ENCODE assay signal across 19 cellular contexts in the genomic region with DNA sequence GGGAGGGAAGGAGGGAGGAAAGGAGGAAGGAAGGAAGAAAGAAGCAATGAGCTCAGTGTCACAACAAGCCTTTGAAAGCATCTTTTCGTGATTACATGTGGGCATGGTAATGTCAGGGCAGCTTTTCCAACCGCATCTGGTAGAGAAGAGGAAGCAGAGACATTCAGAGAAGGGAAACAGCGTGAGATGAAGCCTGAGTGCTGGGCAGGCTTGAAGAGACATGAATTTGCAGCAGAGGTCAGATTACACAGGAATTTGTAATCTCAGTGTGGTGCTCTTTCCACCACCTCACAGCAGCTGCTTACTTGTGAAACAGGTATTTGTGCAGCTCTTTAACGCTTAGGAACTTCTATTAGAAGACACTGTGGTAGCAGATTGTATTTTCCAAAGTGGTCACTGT.
DNase-seq lines count a peak whose midpoint lies in the region; ATAC-seq and TF ChIP-seq lines count a peak whose summit lies in the region.
"Had no signal": no experiment of that assay in that cellular context is flagged by ENCODE, and none has a peak within 500 bp of the region (broad histone marks: within the 10 kb centered on the region; RNA-seq: fewer than 3 reads in every experiment).

No MANE protein-coding gene starts in this region.

- intact Hi-C loops in PC-3 (cut with micrococcal nuclease) = no loop called here
- intact Hi-C loops in esophagus squamous epithelium (cut with DNase I) = no loop called here

- TF ChIP-seq POLR2A in esophagus squamous epithelium (IDR thresholded peaks at IDR 0.05) (no peak), upper lobe of left lung (IDR thresholded peaks at IDR 0.05) (no peak)

- TF ChIP-seq CTCF in PC-3 (conservative IDR thresholded peaks at IDR 0.05; ENCODE audit: low read depth, low read length) = no peak
- no peak for TF ChIP-seq CTCF in neural cell (IDR thresholded peaks at IDR 0.05; ENCODE audit: poor library complexity, severe bottlenecking)
- no peak for TF ChIP-seq CTCF in esophagus squamous epithelium (IDR thresholded peaks at IDR 0.05)
- no peak for TF ChIP-seq CTCF in upper lobe of left lung (IDR thresholded peaks at IDR 0.05)

- 42 to 50% methylated on average over 4 of the region's 4 CpGs for WGBS in esophagus squamous epithelium, 2 donors
- WGBS in upper lobe of left lung, 2 donors = 33 to 43% methylated on average over 4 of the region's 4 CpGs

- no peaks in the 10 kb centered on the region for H3K36me3 ChIP-seq in PC-3 (ENCODE audit: low read depth, low read length)
- no peaks in the 10 kb centered on the region for H3K36me3 ChIP-seq in neural cell (ENCODE audit: insufficient read depth, low read length)
- no peaks in the 10 kb centered on the region for H3K36me3 ChIP-seq in esophagus squamous epithelium
- H3K36me3 ChIP-seq in upper lobe of left lung = no peaks in the 10 kb centered on the region
- H3K36me3 ChIP-seq: right atrium auricular region, vagina, WERI-Rb-1 had no signal

- no peak overlapping the region for H3K27ac ChIP-seq in PC-3 (ENCODE audit: low read length)
- peak overlapping the region; percentile 78 for H3K27ac ChIP-seq in neural cell (ENCODE audit: low read length)
- no peak overlapping the region for H3K27ac ChIP-seq in esophagus squamous epithelium
- H3K27ac ChIP-seq in upper lobe of left lung = no peak overlapping the region
- H3K27ac ChIP-seq: A549, right atrium auricular region, vagina, WERI-Rb-1 had no signal

- CTCF ChIA-PET in PC-3 (lab: Charles Lee) = no interaction called here

- POLR2A ChIA-PET in PC-3 (lab: Charles Lee; ENCODE audit: unreplicated experiment) = interaction anchor here (0.6 kb wide), 1 partner anchor 998 kb away, joined by 13 read pairs; no protein-coding TSS in a partner anchor

- peak; percentile 56 for ATAC-seq in HG03378 (IDR thresholded peaks at IDR 0.05; ENCODE audit: unreplicated experiment)
- peak; percentile 22; the same call in 1 of the 2 replicates for ATAC-seq in PC-3
- ATAC-seq in upper lobe of left lung (ENCODE audit: low FRiP score in 2 of 2) = no peak
- no peak for ATAC-seq in HG03432 (IDR thresholded peaks at IDR 0.05; ENCODE audit: unreplicated experiment)
- ATAC-seq: A549, Panc1 had no signal

- H2AFZ ChIP-seq in PC-3 (ENCODE audit: low read length) (no peak overlapping the region), neural cell (ENCODE audit: low read depth, low read length) (no peak overlapping the region)

- H3F3A ChIP-seq in PC-3 (ENCODE audit: low read length, unreplicated experiment) (no peaks in the 10 kb centered on the region), neural cell (ENCODE audit: insufficient read depth, low read length, poor library complexity, severe bottlenecking) (no peaks in the 10 kb centered on the region)

- H3K9me3 ChIP-seq in PC-3 (ENCODE audit: low read length) (no peaks in the 10 kb centered on the region), neural cell (ENCODE audit: low read length) (no peaks in the 10 kb centered on the region), esophagus squamous epithelium (no peaks in the 10 kb centered on the region), upper lobe of left lung (peaks cover 0 to under 1% (median 0%) of the 10 kb centered on the region in 4 donors)
- H3K9me3 ChIP-seq: A549, right atrium auricular region, vagina had no signal

- H3K9ac ChIP-seq in PC-3 (ENCODE audit: low read length) = no peak overlapping the region
- no peak overlapping the region for H3K9ac ChIP-seq in neural cell (ENCODE audit: low read length)

- TF ChIP-seq EP300 in neural cell (conservative IDR thresholded peaks at IDR 0.05; ENCODE audit: poor library complexity, severe bottlenecking) (no peak), upper lobe of left lung (IDR thresholded peaks at IDR 0.05) (no peak)

- H3K4me2 ChIP-seq in PC-3 (ENCODE audit: low read length) (no peak overlapping the region), neural cell (ENCODE audit: low read length) (no peak overlapping the region)
- H3K4me2 ChIP-seq: A549 had no signal

- DNase-seq in NCI-H187 treated with DMSO at 0.1 percent for 48 hours (lab: John Stamatoyannopoulos, UW) (peak; percentile 33), NCI-H187 (lab: John Stamatoyannopoulos, UW) (no peak), PC-3 (no peak), esophagus squamous epithelium (lab: John Stamatoyannopoulos, UW) (no peak), upper lobe of left lung (no peak)
- DNase-seq: activated naive CD4-positive, alpha-beta T cell treated with anti-CD3 and anti-CD28 coated beads for 36 hours; H7; stimulated activated CD4-positive, alpha-beta T cell treated with anti-CD3 and anti-CD28 coated beads, Interleukin-2, amount 100 ng/mL, for 24 hours; stimulated activated CD8-positive, alpha-beta memory T cell treated with anti-CD3 and anti-CD28 coated beads, Interleukin-4, amount 100 ng/mL, for 48 hours; SW 1271; WERI-Rb-1 had no signal

- peaks cover 8% of the 10 kb centered on the region; the same call in 1 of the 2 replicates for H3K27me3 ChIP-seq in PC-3 (ENCODE audit: low read length)
- no peaks in the 10 kb centered on the region for H3K27me3 ChIP-seq in neural cell (ENCODE audit: insufficient read depth, low read depth, low read length)
- no peaks in the 10 kb centered on the region for H3K27me3 ChIP-seq in esophagus squamous epithelium
- no peaks in the 10 kb centered on the region for H3K27me3 ChIP-seq in upper lobe of left lung
- H3K27me3 ChIP-seq: right atrium auricular region, vagina had no signal

- no TSS peak for BruUV-seq in PC-3 (replicated peaks; lab: Mats Ljungman, UMichigan)

- H3K4me3 ChIP-seq in PC-3 (ENCODE audit: low read length) = no peak overlapping the region
- no peak overlapping the region for H3K4me3 ChIP-seq in neural cell (ENCODE audit: low read length)
- no peak overlapping the region for H3K4me3 ChIP-seq in esophagus squamous epithelium
- no peak overlapping the region for H3K4me3 ChIP-seq in upper lobe of left lung
- H3K4me3 ChIP-seq: A549, lung, right atrium auricular region, vagina had no signal

- H4K20me1 ChIP-seq in PC-3 (ENCODE audit: low read length) (no peaks in the 10 kb centered on the region), neural cell (ENCODE audit: insufficient read depth) (no peaks in the 10 kb centered on the region)

- H3K79me2 ChIP-seq in PC-3 (ENCODE audit: low read length) = no peaks in the 10 kb centered on the region
- no peaks in the 10 kb centered on the region for H3K79me2 ChIP-seq in neural cell (replicated peaks; ENCODE audit: insufficient read depth, low read length)

- H3K9me2 ChIP-seq in PC-3 (replicated peaks; ENCODE audit: low read length) (no peaks in the 10 kb centered on the region), neural cell (ENCODE audit: insufficient read depth, low read length) (no peaks in the 10 kb centered on the region)

- TF ChIP-seq RAD21 in neural cell (conservative IDR thresholded peaks at IDR 0.05) = no peak

- H3K4me1 ChIP-seq in PC-3 (ENCODE audit: insufficient read depth, low read length) = no peaks in the 10 kb centered on the region
- no peaks in the 10 kb centered on the region for H3K4me1 ChIP-seq in esophagus squamous epithelium
- H3K4me1 ChIP-seq in upper lobe of left lung = no peaks in the 10 kb centered on the region
- H3K4me1 ChIP-seq: A549, right atrium auricular region, vagina had no signal

TF ChIP-seq in neural cell, 6 proteins besides CTCF, POLR2A, EP300 and RAD21:
- TF ChIP-seq POLR2AphosphoS5 (IDR thresholded peaks at IDR 0.05) (no peak), TAF1 (IDR thresholded peaks at IDR 0.05; ENCODE audit: low read depth) (no peak), MXI1 (conservative IDR thresholded peaks at IDR 0.05; ENCODE audit: poor library complexity, severe bottlenecking) (no peak), EZH2 (IDR thresholded peaks at IDR 0.05; ENCODE audit: borderline replicate concordance, insufficient read depth, low read length, poor library complexity, severe bottlenecking) (no peak), SMC3 (conservative IDR thresholded peaks at IDR 0.05; ENCODE audit: poor library complexity) (no peak), REST (IDR thresholded peaks at IDR 0.05; ENCODE audit: borderline replicate concordance) (no peak)

Comparison
In these comparisons a context has a peak if more than half of its experiments do, and no peak if none do; other contexts are left out.
1. ATAC-seq: peak in HG03378 (single experiment) and PC-3 (single experiment); none in upper lobe of left lung (0 of 2) and HG03432 (single experiment).